29 cellular contexts compared by ENCODE assay signal in genomic region chr3:72580246-72580756, GRCh38.
"Had no signal": no experiment of that assay in that cellular context is flagged by ENCODE, and none has a peak within 500 bp of the region (broad histone marks: within the 10 kb centered on the region; RNA-seq: fewer than 3 reads in every experiment).

No MANE protein-coding gene starts in this region.

- H3K4me1 ChIP-seq: parathyroid adenoma, psoas muscle, stomach, thyroid gland, tibial nerve, upper lobe of left lung, vagina had no signal

- H3K27me3 ChIP-seq: neutrophil, ovary, stomach, thyroid gland, tibial nerve, upper lobe of left lung, vagina had no signal

- H3K4me3 ChIP-seq: ovary, psoas muscle, skin epidermis, stomach, thoracic aorta, thyroid gland, tibial nerve, upper lobe of left lung, vagina had no signal

- H3K9me3 Mint-ChIP-seq: naive thymus-derived CD8-positive, alpha-beta T cell; natural killer cell treated with Interleukin-12 subunit alpha and Interleukin-12 subunit beta and Interleukin-15 and Interleukin-18, amount 100 ng/mL, for 72 hours; nephron progenitor cell; neural crest cell; stimulated activated effector memory CD8-positive, alpha-beta T cell treated with anti-CD3 and anti-CD28 coated beads, Interleukin-12 subunit alpha, Interleukin-12 subunit beta, amount 100 ng/mL, for 72 hours; stimulated activated naive CD8-positive, alpha-beta T cell treated with anti-CD3 and anti-CD28 coated beads, Interleukin-15, Interleukin-2, amounts not matched to agents 100 ng/mL and 50 ng/mL, for 24 hours had no signal

- H3K9me3 ChIP-seq: neutrophil, ovary, psoas muscle, stomach, thoracic aorta, thyroid gland, tibial nerve, upper lobe of left lung, vagina had no signal

- H3K27ac ChIP-seq: neutrophil, ovary, parathyroid adenoma, psoas muscle, skin epidermis, stomach, thoracic aorta, thyroid gland, tibial nerve, upper lobe of left lung, vagina had no signal

- H3K27me3 Mint-ChIP-seq: progenitor cell of endocrine pancreas had no signal

- FAIRE-seq: urothelium cell line had no signal

- H3K36me3 Mint-ChIP-seq: naive thymus-derived CD8-positive, alpha-beta T cell; natural killer cell treated with Interleukin-12 subunit alpha and Interleukin-12 subunit beta and Interleukin-15 and Interleukin-18, amount 100 ng/mL, for 72 hours; stimulated activated effector memory CD8-positive, alpha-beta T cell treated with anti-CD3 and anti-CD28 coated beads, Interleukin-12 subunit alpha, Interleukin-12 subunit beta, amount 100 ng/mL, for 72 hours; stimulated activated naive B cell treated with anti-CD40 and anti-IgM and Interleukin-4, amounts not matched to agents 10 μg/mL and 1 μg/mL and 100 μg/mL, for 72 hours had no signal

- H3K4me3 Mint-ChIP-seq: naive thymus-derived CD8-positive, alpha-beta T cell; natural killer cell treated with Interleukin-12 subunit alpha and Interleukin-12 subunit beta and Interleukin-15 and Interleukin-18, amount 100 ng/mL, for 72 hours; nephron progenitor cell; neural crest cell; stimulated activated effector memory CD8-positive, alpha-beta T cell treated with anti-CD3 and anti-CD28 coated beads, Interleukin-12 subunit alpha, Interleukin-12 subunit beta, amount 100 ng/mL, for 72 hours; stimulated activated naive B cell treated with anti-CD40 and anti-IgM and Interleukin-4, amounts not matched to agents 10 μg/mL and 1 μg/mL and 100 μg/mL, for 72 hours; stimulated activated naive CD8-positive, alpha-beta T cell treated with anti-CD3 and anti-CD28 coated beads, Interleukin-15, Interleukin-2, amounts not matched to agents 100 ng/mL and 50 ng/mL, for 24 hours had no signal

- H3K79me2 ChIP-seq: parathyroid adenoma had no signal

- DNase-seq: naive thymus-derived CD8-positive, alpha-beta T cell; nephron progenitor cell; nucleus accumbens; ovary; psoas muscle; right cardiac atrium; stimulated activated CD4-positive, alpha-beta T cell treated with anti-CD3 and anti-CD28 coated beads, Interleukin-15, amount 100 ng/mL, for 24 hours; stimulated activated CD4-positive, alpha-beta T cell treated with anti-CD3 and anti-CD28 coated beads, Interleukin-2, amount 100 ng/mL, for 24 hours; stimulated activated CD4-positive, alpha-beta T cell treated with anti-CD3 and anti-CD28 coated beads, Interleukin-2, amount 100 ng/mL, for 48 hours; stimulated activated CD4-positive, alpha-beta T cell treated with anti-CD3 and anti-CD28 coated beads, Interleukin-4, amount 100 ng/mL, for 24 hours; stimulated activated naive B cell treated with anti-CD40 and anti-IgM and Interleukin-4, amounts not matched to agents 10 μg/mL and 1 μg/mL and 100 μg/mL, for 72 hours; stimulated activated naive CD4-positive, alpha-beta T cell treated with Interleukin-2 at 50 U/mL for 16 hours; stomach; thyroid gland; trophoblast cell; upper lobe of left lung had no signal

- ATAC-seq: naive thymus-derived CD8-positive, alpha-beta T cell; natural killer cell treated with Interleukin-12 subunit alpha and Interleukin-12 subunit beta and Interleukin-15 and Interleukin-18, amount 100 ng/mL, for 72 hours; psoas muscle; right cardiac atrium; sciatic nerve; stimulated activated effector memory CD8-positive, alpha-beta T cell treated with anti-CD3 and anti-CD28 coated beads, Interleukin-12 subunit alpha, Interleukin-12 subunit beta, amount 100 ng/mL, for 72 hours; stimulated activated naive B cell treated with anti-CD40 and anti-IgM and Interleukin-4, amounts not matched to agents 10 μg/mL and 1 μg/mL and 100 μg/mL, for 72 hours had no signal

- H3K27ac Mint-ChIP-seq: naive thymus-derived CD8-positive, alpha-beta T cell; natural killer cell treated with Interleukin-12 subunit alpha and Interleukin-12 subunit beta and Interleukin-15 and Interleukin-18, amount 100 ng/mL, for 72 hours; progenitor cell of endocrine pancreas; stimulated activated effector memory CD8-positive, alpha-beta T cell treated with anti-CD3 and anti-CD28 coated beads, Interleukin-12 subunit alpha, Interleukin-12 subunit beta, amount 100 ng/mL, for 72 hours; stimulated activated naive CD8-positive, alpha-beta T cell treated with anti-CD3 and anti-CD28 coated beads, Interleukin-15, Interleukin-2, amounts not matched to agents 100 ng/mL and 50 ng/mL, for 24 hours had no signal

- H3K36me3 ChIP-seq: neutrophil, ovary, stomach, thoracic aorta, thyroid gland, tibial nerve, upper lobe of left lung, vagina had no signal

- H2AFZ ChIP-seq: parathyroid adenoma had no signal

- H3K9ac ChIP-seq: parathyroid adenoma had no signal
